ENCODE assay signal across 11 cellular contexts in the genomic region with DNA sequence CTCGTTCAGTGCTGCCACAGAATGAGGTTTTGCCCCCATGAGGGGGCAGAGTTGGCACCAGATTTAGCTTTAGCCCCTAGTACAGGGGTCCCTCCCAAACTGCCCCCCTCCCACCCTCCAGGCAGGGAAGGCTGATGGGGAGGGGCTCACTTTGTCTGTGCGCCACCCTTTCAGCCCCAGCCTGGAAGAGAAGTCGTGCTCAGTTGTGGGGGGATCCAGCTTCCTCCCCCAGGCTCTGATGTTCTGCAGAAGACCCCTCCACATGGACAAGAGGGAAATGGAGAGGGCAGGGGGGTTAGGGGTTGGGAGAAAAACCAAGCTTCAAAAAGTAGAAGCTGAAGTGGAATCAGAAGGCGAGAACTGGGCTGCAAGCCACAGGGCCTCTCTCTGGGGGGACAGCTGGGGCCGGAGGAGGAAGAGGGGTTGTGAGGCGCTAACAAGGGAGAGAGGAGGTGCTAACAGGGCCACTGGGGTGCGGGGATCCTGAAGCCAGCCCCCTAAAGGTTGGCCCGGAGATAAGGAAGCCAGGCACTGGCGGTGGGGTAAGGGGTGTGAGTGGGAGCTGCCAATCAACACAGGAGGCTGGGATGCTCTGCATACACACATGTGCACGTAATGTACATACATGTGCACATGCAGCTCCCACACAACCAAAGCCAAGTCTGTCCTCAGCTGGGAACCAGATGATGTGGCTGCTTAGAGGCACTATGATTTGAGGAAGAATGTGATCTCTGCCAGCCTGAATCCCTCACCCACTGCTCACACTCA. TPM values are rescaled to one million over a fixed set of nuclear protein-coding genes. Genes with fewer than 3 reads are reported as not detected.
DNase-seq lines count a peak whose midpoint lies in the region; ATAC-seq and TF ChIP-seq lines count a peak whose summit lies in the region.
"Had no signal": no experiment of that assay in that cellular context is flagged by ENCODE, and none has a peak within 500 bp of the region (broad histone marks: within the 10 kb centered on the region; RNA-seq: fewer than 3 reads in every experiment).

No MANE protein-coding gene starts in this region.

- H3K9me3 ChIP-seq in BLaER1 = no peaks in the 10 kb centered on the region
- H3K9me3 ChIP-seq in NT2/D1 (ENCODE audit: insufficient read depth, low read length) = no peaks in the 10 kb centered on the region
- H3K9me3 ChIP-seq in A673 (ENCODE audit: low read depth, low read length, poor library complexity, severe bottlenecking) = no peaks in the 10 kb centered on the region

- H3K9ac ChIP-seq in BLaER1 (no peak overlapping the region), NT2/D1 (ENCODE audit: insufficient read length, low read depth) (peak overlapping the region; percentile 23), rectal smooth muscle tissue (ENCODE audit: low read length) (no peak overlapping the region)

- H3K27me3 ChIP-seq in BLaER1 = peaks cover 3% of the 10 kb centered on the region; the same call in 1 of the 2 replicates
- no peaks in the 10 kb centered on the region for H3K27me3 ChIP-seq in NT2/D1 (ENCODE audit: insufficient read depth, insufficient read length)
- H3K27me3 ChIP-seq in rectal smooth muscle tissue (ENCODE audit: control insufficient read depth, insufficient read depth, low read length) = no peaks in the 10 kb centered on the region
- H3K27me3 ChIP-seq in A673 (replicated peaks; ENCODE audit: insufficient read depth, low read depth, low read length, poor library complexity) = no peaks in the 10 kb centered on the region
- H3K27me3 ChIP-seq: brain microvascular endothelial cell had no signal

- POLR2A ChIA-PET in A673 (lab: Charles Lee; ENCODE audit: low non-redundant PET) = no interaction called here

- ATAC-seq in HG03520 (IDR thresholded peaks at IDR 0.05; ENCODE audit: unreplicated experiment) = no peak
- ATAC-seq in HG03469 (IDR thresholded peaks at IDR 0.05; ENCODE audit: unreplicated experiment) = no peak
- ATAC-seq: stimulated activated memory B cell treated with anti-CD40 and anti-IgM and Interleukin-4, amounts not matched to agents 10 μg/mL and 1 μg/mL and 100 μg/mL, for 72 hours; T-helper 17 cell had no signal

- peaks cover 17% of the 10 kb centered on the region for H3K4me1 ChIP-seq in BLaER1
- peaks cover 58% of the 10 kb centered on the region for H3K4me1 ChIP-seq in NT2/D1 (ENCODE audit: insufficient read depth, insufficient read length)
- H3K4me1 ChIP-seq in rectal smooth muscle tissue (ENCODE audit: control insufficient read depth, insufficient read depth, low read length) = peaks cover 34% of the 10 kb centered on the region
- peaks cover 5% of the 10 kb centered on the region for H3K4me1 ChIP-seq in A673 (ENCODE audit: insufficient read depth, low read length, poor library complexity, severe bottlenecking)

- H3K4me3 ChIP-seq in BLaER1 (no peak overlapping the region), NT2/D1 (ENCODE audit: insufficient read length, low read depth) (no peak overlapping the region), rectal smooth muscle tissue (ENCODE audit: low read length) (no peak overlapping the region), A673 (ENCODE audit: low read depth, low read length, poor library complexity, severe bottlenecking) (no peak overlapping the region)

- H4K20me1 ChIP-seq in BLaER1 = no peaks in the 10 kb centered on the region

- TF ChIP-seq CTCF in A673 (conservative IDR thresholded peaks at IDR 0.05; ENCODE audit: low read depth, low read length) = no peak

- no TSS peak for BruUV-seq in A673 (replicated peaks; lab: Mats Ljungman, UMichigan)

- no peaks in the 10 kb centered on the region for H3K36me3 ChIP-seq in BLaER1
- H3K36me3 ChIP-seq in NT2/D1 (ENCODE audit: insufficient read depth, insufficient read length, low read length) = peaks cover 7% of the 10 kb centered on the region
- no peaks in the 10 kb centered on the region for H3K36me3 ChIP-seq in rectal smooth muscle tissue (ENCODE audit: control insufficient read depth, insufficient read depth, low read length)
- H3K36me3 ChIP-seq in A673 (ENCODE audit: insufficient read depth, low read length, poor library complexity, severe bottlenecking) = no peaks in the 10 kb centered on the region
- H3K36me3 ChIP-seq: brain microvascular endothelial cell had no signal

- H3K27ac ChIP-seq in BLaER1 = no peak overlapping the region
- peak overlapping the region; percentile 19 for H3K27ac ChIP-seq in rectal smooth muscle tissue (ENCODE audit: low read depth, low read length)
- H3K27ac ChIP-seq in A673 (ENCODE audit: low read depth, low read length, poor library complexity, severe bottlenecking) = no peak overlapping the region
- H3K27ac ChIP-seq: brain microvascular endothelial cell had no signal

- intact Hi-C loops in A673 (cut with micrococcal nuclease; ENCODE audit: unreplicated experiment) = no loop called here

- CTCF ChIA-PET in A673 (lab: Charles Lee) = interaction anchor here (0.5 to 1.0 kb wide), 4 partner anchors 31 to 166 kb away, joined by 3 to 4 read pairs (median 3); no protein-coding TSS in a partner anchor

- DNase-seq in NT2/D1 (ENCODE audit: low read depth, low spot score) = no peak
- DNase-seq in fibroblast of gingiva (ENCODE audit: low read depth) = peak; percentile 60
- no peak for DNase-seq in A673 (ENCODE audit: low spot score)
- DNase-seq in NCI-H1436 treated with DMSO at 0.1 percent for 48 hours (lab: John Stamatoyannopoulos, UW) = no peak
- DNase-seq: T-helper 17 cell had no signal

- peak overlapping the region; percentile 40 for H3K4me2 ChIP-seq in BLaER1

RNA-seq across cellular contexts. Expression of a gene that starts 7.0 kb away (rescaled TPM):
- total RNA-seq in A673 (2021) = 0.19 TPM in 1 of 2 replicates, not detected in the other
- total RNA-seq: T-helper 17 cell had no signal
